ENCODE assay signal across 2 cellular contexts in the genomic region with DNA sequence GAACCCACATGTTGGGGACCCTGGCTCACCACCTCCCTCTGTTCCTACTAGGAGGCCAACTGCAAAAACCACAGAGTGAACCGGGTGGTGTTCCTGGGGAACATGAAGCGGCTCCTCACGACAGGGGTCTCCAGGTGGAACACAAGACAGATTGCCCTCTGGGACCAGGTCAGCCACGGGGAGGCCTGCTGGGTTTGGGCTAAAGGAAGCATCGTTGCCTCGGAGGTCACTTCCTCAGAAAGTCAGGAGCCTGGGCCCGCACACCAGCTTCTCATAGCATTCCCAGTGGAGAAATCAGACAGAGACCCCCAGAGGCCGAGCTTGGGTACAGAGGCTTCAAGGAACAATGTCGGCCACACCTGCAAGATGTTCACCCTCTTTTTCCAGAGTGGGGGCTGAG.
TF ChIP-seq lines count a peak whose summit lies in the region.

No MANE protein-coding gene starts in this region.

TF ChIP-seq in WTC11, 78 proteins besides CTCF, POLR2A, EP300 and RAD21:
- TF ChIP-seq FOXJ3 (CRISPR knock-in tag; IDR thresholded peaks at IDR 0.05; ENCODE audit: borderline replicate concordance) (no peak), CREB1 (CRISPR knock-in tag; IDR thresholded peaks at IDR 0.05) (no peak), NR3C1 (CRISPR knock-in tag; conservative IDR thresholded peaks at IDR 0.05; ENCODE audit: low read depth) (no peak), NFATC4 (CRISPR knock-in tag; IDR thresholded peaks at IDR 0.05) (no peak)
- TF ChIP-seq, protein P1, sequence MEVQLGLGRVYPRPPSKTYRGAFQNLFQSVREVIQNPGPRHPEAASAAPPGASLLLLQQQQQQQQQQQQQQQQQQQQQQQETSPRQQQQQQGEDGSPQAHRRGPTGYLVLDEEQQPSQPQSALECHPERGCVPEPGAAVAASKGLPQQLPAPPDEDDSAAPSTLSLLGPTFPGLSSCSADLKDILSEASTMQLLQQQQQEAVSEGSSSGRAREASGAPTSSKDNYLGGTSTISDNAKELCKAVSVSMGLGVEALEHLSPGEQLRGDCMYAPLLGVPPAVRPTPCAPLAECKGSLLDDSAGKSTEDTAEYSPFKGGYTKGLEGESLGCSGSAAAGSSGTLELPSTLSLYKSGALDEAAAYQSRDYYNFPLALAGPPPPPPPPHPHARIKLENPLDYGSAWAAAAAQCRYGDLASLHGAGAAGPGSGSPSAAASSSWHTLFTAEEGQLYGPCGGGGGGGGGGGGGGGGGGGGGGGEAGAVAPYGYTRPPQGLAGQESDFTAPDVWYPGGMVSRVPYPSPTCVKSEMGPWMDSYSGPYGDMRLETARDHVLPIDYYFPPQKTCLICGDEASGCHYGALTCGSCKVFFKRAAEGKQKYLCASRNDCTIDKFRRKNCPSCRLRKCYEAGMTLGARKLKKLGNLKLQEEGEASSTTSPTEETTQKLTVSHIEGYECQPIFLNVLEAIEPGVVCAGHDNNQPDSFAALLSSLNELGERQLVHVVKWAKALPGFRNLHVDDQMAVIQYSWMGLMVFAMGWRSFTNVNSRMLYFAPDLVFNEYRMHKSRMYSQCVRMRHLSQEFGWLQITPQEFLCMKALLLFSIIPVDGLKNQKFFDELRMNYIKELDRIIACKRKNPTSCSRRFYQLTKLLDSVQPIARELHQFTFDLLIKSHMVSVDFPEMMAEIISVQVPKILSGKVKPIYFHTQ (CRISPR knock-in tag; IDR thresholded peaks at IDR 0.05): no peak
- TF ChIP-seq, protein P2, sequence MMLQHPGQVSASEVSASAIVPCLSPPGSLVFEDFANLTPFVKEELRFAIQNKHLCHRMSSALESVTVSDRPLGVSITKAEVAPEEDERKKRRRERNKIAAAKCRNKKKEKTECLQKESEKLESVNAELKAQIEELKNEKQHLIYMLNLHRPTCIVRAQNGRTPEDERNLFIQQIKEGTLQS (CRISPR knock-in tag; conservative IDR thresholded peaks at IDR 0.05): no peak

TF ChIP-seq in H1, 55 proteins besides CTCF, POLR2A, EP300 and RAD21:
- TF ChIP-seq GABPA (IDR thresholded peaks at IDR 0.05; ENCODE audit: borderline replicate concordance, insufficient read depth, low read length): no peak
- no peak for TF ChIP-seq CBX8 (IDR thresholded peaks at IDR 0.05; ENCODE audit: borderline replicate concordance, low read depth, low read length)
- TF ChIP-seq CBX5 (IDR thresholded peaks at IDR 0.05; ENCODE audit: low read depth, low read length): no peak
- TF ChIP-seq SIN3A (conservative IDR thresholded peaks at IDR 0.05 in 1 of 2, IDR thresholded peaks at IDR 0.05 in 1 of 2; ENCODE audit: low read depth in 1 of 2, low read length in 2 of 2): no peak
- TF ChIP-seq, protein P3, sequence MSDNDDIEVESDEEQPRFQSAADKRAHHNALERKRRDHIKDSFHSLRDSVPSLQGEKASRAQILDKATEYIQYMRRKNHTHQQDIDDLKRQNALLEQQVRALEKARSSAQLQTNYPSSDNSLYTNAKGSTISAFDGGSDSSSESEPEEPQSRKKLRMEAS (IDR thresholded peaks at IDR 0.05): no peak
- no peak for TF ChIP-seq RNF2 (IDR thresholded peaks at IDR 0.05; ENCODE audit: borderline replicate concordance, low read depth, low read length, missing control alignments, poor library complexity, severe bottlenecking)
- no peak for TF ChIP-seq KDM5A (IDR thresholded peaks at IDR 0.05; ENCODE audit: low read length)
- TF ChIP-seq SUZ12 (IDR thresholded peaks at IDR 0.05; ENCODE audit: low read length): no peak
